In genomic region chr12:110149104-110149660, GRCh38 we compare ENCODE assay signal across 14 cellular contexts.
"Had no signal": no experiment of that assay in that cellular context is flagged by ENCODE, and none has a peak within 500 bp of the region (broad histone marks: within the 10 kb centered on the region; RNA-seq: fewer than 3 reads in every experiment).

No MANE protein-coding gene starts in this region.

- H3K27ac ChIP-seq: body of pancreas, gastroesophageal sphincter, left lung, thoracic aorta had no signal

- H3K9me3 ChIP-seq: body of pancreas, gastroesophageal sphincter, left lung, thoracic aorta had no signal

- ATAC-seq: body of pancreas, gastroesophageal sphincter, left lung, T-helper 17 cell had no signal

- DNase-seq: activated CD4-positive, alpha-beta memory T cell treated with anti-CD3 and anti-CD28 coated beads, Interleukin-2, amount 10 ng/mL, durations not matched to agents 7 days and 5 days; activated naive CD4-positive, alpha-beta T cell treated with anti-CD3 and anti-CD28 coated beads, Interleukin-2, amount 50 U/mL, for 16 hours; amniotic stem cell; body of pancreas; central memory CD4-positive, alpha-beta T cell; cortex of kidney; left lung; mesendoderm; stimulated activated CD4-positive, alpha-beta T cell treated with anti-CD3 and anti-CD28 coated beads, Interleukin-2, amount 100 ng/mL, for 48 hours; T-helper 17 cell had no signal

- H3K4me1 Mint-ChIP-seq: neural crest cell had no signal

- H3K9me3 Mint-ChIP-seq: stimulated activated naive CD8-positive, alpha-beta T cell treated with anti-CD3 and anti-CD28 coated beads, Interleukin-15, Interleukin-2, amounts not matched to agents 100 ng/mL and 50 ng/mL, for 24 hours had no signal

- H3K27me3 ChIP-seq: body of pancreas, gastroesophageal sphincter, left lung had no signal

- H3K4me3 ChIP-seq: body of pancreas, gastroesophageal sphincter, left lung, thoracic aorta had no signal

- H3K27me3 Mint-ChIP-seq: activated CD4-positive, alpha-beta memory T cell treated with anti-CD3 and anti-CD28 coated beads, Interleukin-2, amount 10 ng/mL, durations not matched to agents 7 days and 5 days; stimulated activated naive CD8-positive, alpha-beta T cell treated with anti-CD3 and anti-CD28 coated beads, Interleukin-15, Interleukin-2, amounts not matched to agents 100 ng/mL and 50 ng/mL, for 24 hours; T-helper 17 cell had no signal

- H3K4me1 ChIP-seq: body of pancreas, gastroesophageal sphincter, left lung had no signal

- H3K27ac Mint-ChIP-seq: activated CD4-positive, alpha-beta memory T cell treated with anti-CD3 and anti-CD28 coated beads, Interleukin-2, amount 10 ng/mL, durations not matched to agents 7 days and 5 days; stimulated activated naive CD8-positive, alpha-beta T cell treated with anti-CD3 and anti-CD28 coated beads, Interleukin-15, Interleukin-2, amounts not matched to agents 100 ng/mL and 50 ng/mL, for 24 hours; T-helper 17 cell had no signal

- H3K4me3 Mint-ChIP-seq: activated CD4-positive, alpha-beta memory T cell treated with anti-CD3 and anti-CD28 coated beads, Interleukin-2, amount 10 ng/mL, durations not matched to agents 7 days and 5 days; neural crest cell; stimulated activated naive CD8-positive, alpha-beta T cell treated with anti-CD3 and anti-CD28 coated beads, Interleukin-15, Interleukin-2, amounts not matched to agents 100 ng/mL and 50 ng/mL, for 24 hours; T-helper 17 cell had no signal

- H3K36me3 ChIP-seq: left lung had no signal
